Comparison of ENCODE assay signal across 8 cellular contexts in genomic region chr20:26354521-26354920, GRCh38.
"Had no signal": no experiment of that assay in that cellular context is flagged by ENCODE, and none has a peak within 500 bp of the region (broad histone marks: within the 10 kb centered on the region; RNA-seq: fewer than 3 reads in every experiment).

No MANE protein-coding gene starts in this region.

- H3K27ac Mint-ChIP-seq: GM23338, H9, HFFc6 had no signal

- H3K4me1 Mint-ChIP-seq: GM23338, H9 had no signal

- H3K4me3 ChIP-seq: GM23248, GM23338 had no signal

- H3K4me3 Mint-ChIP-seq: GM23338, H9, HFFc6 had no signal

- DNase-seq: GM23248, GOT3, H7, H9, HCEC 1CT, HFFc6 had no signal

- ATAC-seq: GM23338, HCT116 had no signal
